In the genomic region with DNA sequence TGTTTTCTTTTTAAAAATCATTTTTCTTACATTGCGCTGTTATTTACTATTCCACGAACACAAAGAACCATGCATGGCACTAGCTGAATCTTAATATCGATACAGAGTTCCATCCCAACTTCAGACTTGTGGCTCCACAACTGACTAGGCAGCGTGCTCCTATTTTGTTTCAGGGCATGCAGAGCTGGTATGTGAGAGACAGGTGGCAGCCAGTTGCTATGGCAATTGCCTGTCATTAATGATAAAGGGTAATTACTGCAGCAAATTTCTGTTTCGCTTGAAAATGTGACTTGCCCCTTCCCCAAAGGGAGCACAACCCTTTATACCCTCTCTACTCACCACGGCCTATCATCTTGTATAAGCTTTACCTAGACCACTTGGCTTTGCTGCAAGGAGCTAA, we compare ENCODE assay signal across 27 cellular contexts.
DNase-seq lines count a peak whose midpoint lies in the region; ATAC-seq, FAIRE-seq and TF ChIP-seq lines count a peak whose summit lies in the region.
"Had no signal": no experiment of that assay in that cellular context is flagged by ENCODE, and none has a peak within 500 bp of the region (broad histone marks: within the 10 kb centered on the region; RNA-seq: fewer than 3 reads in every experiment).

No MANE protein-coding gene starts in this region.

- BruUV-seq in HepG2 (replicated peaks; lab: Mats Ljungman, UMichigan), result no TSS peak

- H3K36me3 ChIP-seq in HepG2 (replicated peaks in 1 of 2; ENCODE audit: control insufficient read depth in 1 of 2, insufficient read depth in 2 of 2, low read length in 2 of 2) (no peaks in the 10 kb centered on the region), right lobe of liver (no peaks in the 10 kb centered on the region)
- H3K36me3 ChIP-seq: BE2C, HAP-1, SJSA1 had no signal

- peak in 2 of 3 experiments; percentile 44 to 80 for DNase-seq in NCI-H1417 (lab: John Stamatoyannopoulos, UW)
- DNase-seq in NCI-H1417 treated with DMSO at 0.1 percent for 48 hours (lab: John Stamatoyannopoulos, UW), result no peak
- DNase-seq in HepG2 (ENCODE audit: low spot score), result no peak
- no peak for DNase-seq in right lobe of liver
- DNase-seq in caudate nucleus (lab: John Stamatoyannopoulos, UW), result peak in 28 of 61 donors; percentile 1 to 71 (median 16)
- DNase-seq in putamen (ENCODE audit: low spot score), result peak; percentile 50
- no peak for DNase-seq in stimulated activated CD4-positive, alpha-beta T cell treated with anti-CD3 and anti-CD28 coated beads, Interleukin-1b, Interleukin-23, amount 100 ng/mL, for 48 hours
- DNase-seq: BE2C; CD8-positive, alpha-beta memory T cell; DMS 273 treated with DMSO at 0.1 percent for 48 hours; DMS79; EL; GDM1; GOT3; MM.1S; NCI-H1436; NCI-H2029 treated with DMSO at 0.1 percent for 48 hours; NCI-H526 treated with DMSO at 0.1 percent for 48 hours; Right ventricle myocardium superior; RPMI8226; T-cell had no signal

- H2AFZ ChIP-seq in HepG2 (ENCODE audit: low read length), result no peak overlapping the region

- TF ChIP-seq CTCF in HepG2 (CRISPR knock-in tag; IDR thresholded peaks at IDR 0.05) (no peak), right lobe of liver (IDR thresholded peaks at IDR 0.05) (no peak)

- TF ChIP-seq POLR2A in HepG2 (IDR thresholded peaks at IDR 0.05; ENCODE audit: insufficient read depth in 1 of 2, low read depth in 2 of 2, low read length in 2 of 2) (no peak), right lobe of liver (IDR thresholded peaks at IDR 0.05) (no peak)

- ATAC-seq in HepG2, result peak; percentile 14; the same call in 2 of the 3 replicates
- ATAC-seq in right lobe of liver, result no peak
- no peak for ATAC-seq in activated CD4-positive, CD25-positive, alpha-beta regulatory T cell treated with anti-CD3 and anti-CD28 coated beads, Interleukin-2, amount 50 U/mL, for 24 hours
- ATAC-seq: T-cell had no signal

- 9% methylated on average over 6 of the region's 6 CpGs for WGBS in HepG2 (ENCODE audit: low lambda C conversion rate)
- 71% methylated on average over 6 of the region's 6 CpGs for WGBS in right lobe of liver (ENCODE audit: insufficient coverage, low coverage, low lambda C conversion rate, missing lambda C conversion rate)

- in situ Hi-C loops in HepG2 (cut with HindIII; ENCODE audit: extremely low pct_ligation_motif_present, low pct_unique_long_range_greater_than_20kb), result no loop called here

- CTCF ChIA-PET in HepG2 (lab: Yijun Ruan, JAX; ENCODE audit: low intra/inter-chr PET ratio, low total read pairs), result no interaction called here

- H3K79me2 ChIP-seq in HepG2 (ENCODE audit: insufficient read depth, low read length), result no peaks in the 10 kb centered on the region

- H3K9me3 ChIP-seq in HepG2 (ENCODE audit: low read length) (no peaks in the 10 kb centered on the region), right lobe of liver (no peaks in the 10 kb centered on the region)
- H3K9me3 ChIP-seq: BE2C, HAP-1, SJSA1 had no signal

- no peak overlapping the region for H3K4me2 ChIP-seq in HepG2 (ENCODE audit: low read depth, low read length)
- H3K4me2 ChIP-seq: KMS-11 had no signal

- no peak for TF ChIP-seq RAD21 in HepG2 (CRISPR knock-in tag; IDR thresholded peaks at IDR 0.05)

- H3K27me3 ChIP-seq in HepG2 (ENCODE audit: control insufficient read depth in 1 of 2, insufficient read depth in 2 of 2, low read length in 2 of 2) (no peaks in the 10 kb centered on the region), right lobe of liver (no peaks in the 10 kb centered on the region)
- H3K27me3 ChIP-seq: BE2C, SJSA1 had no signal

- FAIRE-seq in HepG2 (lab: Jason Lieb, UNC), result no peak
- FAIRE-seq: GM12891 had no signal

- no peaks in the 10 kb centered on the region for H4K20me1 ChIP-seq in HepG2 (ENCODE audit: insufficient read depth, low read length)

- H3K4me1 ChIP-seq in HepG2 (ENCODE audit: insufficient read depth, low read length), result no peaks in the 10 kb centered on the region
- H3K4me1 ChIP-seq in right lobe of liver, result no peaks in the 10 kb centered on the region
- H3K4me1 ChIP-seq: BE2C, HAP-1, SJSA1 had no signal

- H3K27ac ChIP-seq in HepG2 (ENCODE audit: extremely low read length, insufficient read depth, low read length) (no peak overlapping the region), right lobe of liver (no peak overlapping the region), caudate nucleus (ENCODE audit: low read depth, low read length) (peak overlapping the region; percentile 84)
- H3K27ac ChIP-seq: 22Rv1, KMS-11, SJSA1 had no signal

- intact Hi-C loops in HepG2 (cut with micrococcal nuclease; ENCODE audit: unreplicated experiment), result no loop called here
- intact Hi-C loops in right lobe of liver (cut with DNase I), result loop anchor here in 1 of 2 donors (10.0 kb wide), 1 partner anchor 71 kb away; no protein-coding TSS in a partner anchor

- TF ChIP-seq EP300 in HepG2 (IDR thresholded peaks at IDR 0.05; ENCODE audit: low read depth in 2 of 2, low read length in 2 of 2) (no peak), HepG2 (CRISPR knock-in tag; IDR thresholded peaks at IDR 0.05; ENCODE audit: borderline replicate concordance) (no peak)

- no peak overlapping the region for H3K9ac ChIP-seq in HepG2 (ENCODE audit: insufficient read depth, low read depth, low read length)
- H3K9ac ChIP-seq: KMS-11 had no signal

- POLR2A ChIA-PET in HepG2 (lab: Yijun Ruan, JAX), result no interaction called here

- no peak overlapping the region for H3K4me3 ChIP-seq in HepG2 (replicated peaks in 1 of 3; ENCODE audit: insufficient read depth in 1 of 3, low read depth in 2 of 3, low read length in 3 of 3)
- no peak overlapping the region for H3K4me3 ChIP-seq in right lobe of liver
- H3K4me3 ChIP-seq: HAP-1, SJSA1 had no signal

TF ChIP-seq in HepG2, 621 proteins besides CTCF, POLR2A, EP300 and RAD21:
- TF ChIP-seq HOXA7 (CRISPR knock-in tag; IDR thresholded peaks at IDR 0.05), result 0 out of 2 replicates have a peak, but pooled peaks have one; percentile 28
- no peak for TF ChIP-seq MAFF (IDR thresholded peaks at IDR 0.05; ENCODE audit: low read depth, low read length)
- TF ChIP-seq, protein P1, sequence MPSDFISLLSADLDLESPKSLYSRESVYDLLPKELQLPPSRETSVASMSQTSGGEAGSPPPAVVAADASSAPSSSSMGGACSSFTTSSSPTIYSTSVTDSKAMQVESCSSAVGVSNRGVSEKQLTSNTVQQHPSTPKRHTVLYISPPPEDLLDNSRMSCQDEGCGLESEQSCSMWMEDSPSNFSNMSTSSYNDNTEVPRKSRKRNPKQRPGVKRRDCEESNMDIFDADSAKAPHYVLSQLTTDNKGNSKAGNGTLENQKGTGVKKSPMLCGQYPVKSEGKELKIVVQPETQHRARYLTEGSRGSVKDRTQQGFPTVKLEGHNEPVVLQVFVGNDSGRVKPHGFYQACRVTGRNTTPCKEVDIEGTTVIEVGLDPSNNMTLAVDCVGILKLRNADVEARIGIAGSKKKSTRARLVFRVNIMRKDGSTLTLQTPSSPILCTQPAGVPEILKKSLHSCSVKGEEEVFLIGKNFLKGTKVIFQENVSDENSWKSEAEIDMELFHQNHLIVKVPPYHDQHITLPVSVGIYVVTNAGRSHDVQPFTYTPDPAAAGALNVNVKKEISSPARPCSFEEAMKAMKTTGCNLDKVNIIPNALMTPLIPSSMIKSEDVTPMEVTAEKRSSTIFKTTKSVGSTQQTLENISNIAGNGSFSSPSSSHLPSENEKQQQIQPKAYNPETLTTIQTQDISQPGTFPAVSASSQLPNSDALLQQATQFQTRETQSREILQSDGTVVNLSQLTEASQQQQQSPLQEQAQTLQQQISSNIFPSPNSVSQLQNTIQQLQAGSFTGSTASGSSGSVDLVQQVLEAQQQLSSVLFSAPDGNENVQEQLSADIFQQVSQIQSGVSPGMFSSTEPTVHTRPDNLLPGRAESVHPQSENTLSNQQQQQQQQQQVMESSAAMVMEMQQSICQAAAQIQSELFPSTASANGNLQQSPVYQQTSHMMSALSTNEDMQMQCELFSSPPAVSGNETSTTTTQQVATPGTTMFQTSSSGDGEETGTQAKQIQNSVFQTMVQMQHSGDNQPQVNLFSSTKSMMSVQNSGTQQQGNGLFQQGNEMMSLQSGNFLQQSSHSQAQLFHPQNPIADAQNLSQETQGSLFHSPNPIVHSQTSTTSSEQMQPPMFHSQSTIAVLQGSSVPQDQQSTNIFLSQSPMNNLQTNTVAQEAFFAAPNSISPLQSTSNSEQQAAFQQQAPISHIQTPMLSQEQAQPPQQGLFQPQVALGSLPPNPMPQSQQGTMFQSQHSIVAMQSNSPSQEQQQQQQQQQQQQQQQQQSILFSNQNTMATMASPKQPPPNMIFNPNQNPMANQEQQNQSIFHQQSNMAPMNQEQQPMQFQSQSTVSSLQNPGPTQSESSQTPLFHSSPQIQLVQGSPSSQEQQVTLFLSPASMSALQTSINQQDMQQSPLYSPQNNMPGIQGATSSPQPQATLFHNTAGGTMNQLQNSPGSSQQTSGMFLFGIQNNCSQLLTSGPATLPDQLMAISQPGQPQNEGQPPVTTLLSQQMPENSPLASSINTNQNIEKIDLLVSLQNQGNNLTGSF (CRISPR knock-in tag; IDR thresholded peaks at IDR 0.05), result no peak
- TF ChIP-seq RAD51 (IDR thresholded peaks at IDR 0.05; ENCODE audit: borderline replicate concordance), result no peak
- peak; percentile 20; the same call in 1 of the 2 replicates for TF ChIP-seq RFX1 (IDR thresholded peaks at IDR 0.05)
- TF ChIP-seq NFKB2 (CRISPR knock-in tag; IDR thresholded peaks at IDR 0.05; ENCODE audit: borderline replicate concordance), result no peak
- TF ChIP-seq, protein P2, sequence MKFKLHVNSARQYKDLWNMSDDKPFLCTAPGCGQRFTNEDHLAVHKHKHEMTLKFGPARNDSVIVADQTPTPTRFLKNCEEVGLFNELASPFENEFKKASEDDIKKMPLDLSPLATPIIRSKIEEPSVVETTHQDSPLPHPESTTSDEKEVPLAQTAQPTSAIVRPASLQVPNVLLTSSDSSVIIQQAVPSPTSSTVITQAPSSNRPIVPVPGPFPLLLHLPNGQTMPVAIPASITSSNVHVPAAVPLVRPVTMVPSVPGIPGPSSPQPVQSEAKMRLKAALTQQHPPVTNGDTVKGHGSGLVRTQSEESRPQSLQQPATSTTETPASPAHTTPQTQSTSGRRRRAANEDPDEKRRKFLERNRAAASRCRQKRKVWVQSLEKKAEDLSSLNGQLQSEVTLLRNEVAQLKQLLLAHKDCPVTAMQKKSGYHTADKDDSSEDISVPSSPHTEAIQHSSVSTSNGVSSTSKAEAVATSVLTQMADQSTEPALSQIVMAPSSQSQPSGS (CRISPR knock-in tag; IDR thresholded peaks at IDR 0.05), result no peak
- no peak for TF ChIP-seq ZNF34 (CRISPR knock-in tag; IDR thresholded peaks at IDR 0.05; ENCODE audit: borderline replicate concordance)
- no peak for TF ChIP-seq CREM (IDR thresholded peaks at IDR 0.05)
- no peak for TF ChIP-seq CREM (CRISPR knock-in tag; IDR thresholded peaks at IDR 0.05)
- TF ChIP-seq ARHGAP35 (CRISPR knock-in tag; IDR thresholded peaks at IDR 0.05; ENCODE audit: borderline replicate concordance), result no peak

Comparison
In these comparisons a context has a peak if more than half of its experiments do, and no peak if none do; other contexts are left out.
1. DNase-seq: peak in NCI-H1417 (2 of 3) and putamen (single experiment); none in NCI-H1417 treated with DMSO at 0.1 percent for 48 hours (single experiment), HepG2 (single experiment), right lobe of liver (0 of 3) and stimulated activated CD4-positive, alpha-beta T cell treated with anti-CD3 and anti-CD28 coated beads, Interleukin-1b, Interleukin-23, amount 100 ng/mL, for 48 hours (single experiment).